14 cellular contexts compared by ENCODE assay signal in genomic region chr22:42072606-42073330, GRCh38. TPM values are rescaled to one million over a fixed set of nuclear protein-coding genes. Genes with fewer than 3 reads are reported as not detected.
DNase-seq lines count a peak whose midpoint lies in the region; ATAC-seq and TF ChIP-seq lines count a peak whose summit lies in the region.
"Had no signal": no experiment of that assay in that cellular context is flagged by ENCODE, and none has a peak within 500 bp of the region (broad histone marks: within the 10 kb centered on the region; RNA-seq: fewer than 3 reads in every experiment).

No MANE protein-coding gene starts in this region.

- H3K27me3 ChIP-seq in BLaER1 (peaks cover 19% of the 10 kb centered on the region; the same call in 1 of the 2 replicates), right atrium auricular region (no peaks in the 10 kb centered on the region)
- H3K27me3 ChIP-seq: esophagus squamous epithelium had no signal

- H3K36me3 Mint-ChIP-seq in activated CD8-positive, alpha-beta T cell treated with anti-CD3 and anti-CD28 coated beads, Interleukin-2, amount 10 ng/mL, durations not matched to agents 7 days and 5 days (ENCODE audit: low read depth) = peaks cover 7% of the 10 kb centered on the region

- peaks cover 39% of the 10 kb centered on the region for H3K4me1 Mint-ChIP-seq in activated CD8-positive, alpha-beta T cell treated with anti-CD3 and anti-CD28 coated beads, Interleukin-2, amount 10 ng/mL, durations not matched to agents 7 days and 5 days (ENCODE audit: low read depth)

- H4K20me1 ChIP-seq in BLaER1 = no peaks in the 10 kb centered on the region

- H3K36me3 ChIP-seq in BLaER1 (peaks cover 9% of the 10 kb centered on the region), right atrium auricular region (no peaks in the 10 kb centered on the region)

- H3K4me2 ChIP-seq in BLaER1 = peak overlapping the region; percentile 92
- H3K4me2 ChIP-seq: PC-9 had no signal

- H3K27me3 Mint-ChIP-seq in activated CD8-positive, alpha-beta T cell treated with anti-CD3 and anti-CD28 coated beads, Interleukin-2, amount 10 ng/mL, durations not matched to agents 7 days and 5 days (ENCODE audit: low read depth) = no peaks in the 10 kb centered on the region

- TF ChIP-seq CTCF in GM12874 (IDR thresholded peaks at IDR 0.05; ENCODE audit: insufficient read depth, low read depth, low read length) (0 out of 2 replicates have a peak, but pooled peaks have one; percentile 5), right atrium auricular region (IDR thresholded peaks at IDR 0.05) (no peak)

- H3K4me3 Mint-ChIP-seq in activated CD8-positive, alpha-beta T cell treated with anti-CD3 and anti-CD28 coated beads, Interleukin-2, amount 10 ng/mL, durations not matched to agents 7 days and 5 days = no peak overlapping the region

- H3K4me3 ChIP-seq in BLaER1 (no peak overlapping the region), right atrium auricular region (no peak overlapping the region)
- H3K4me3 ChIP-seq: PC-9 had no signal

- CTCF ChIA-PET in activated CD8-positive, alpha-beta T cell treated with anti-CD3 and anti-CD28 coated beads, Interleukin-2, amount 10 ng/mL, durations not matched to agents 7 days and 5 days (lab: Charles Lee) = no interaction called here

- H3K27ac Mint-ChIP-seq in activated CD8-positive, alpha-beta T cell treated with anti-CD3 and anti-CD28 coated beads, Interleukin-2, amount 10 ng/mL, durations not matched to agents 7 days and 5 days = peak overlapping the region; percentile 7

- POLR2A ChIA-PET in activated CD8-positive, alpha-beta T cell treated with anti-CD3 and anti-CD28 coated beads, Interleukin-2, amount 10 ng/mL, durations not matched to agents 7 days and 5 days (lab: Charles Lee) = no interaction called here

- no peaks in the 10 kb centered on the region for H3K9me3 ChIP-seq in BLaER1
- no peaks in the 10 kb centered on the region for H3K9me3 ChIP-seq in right atrium auricular region
- H3K9me3 ChIP-seq: esophagus squamous epithelium had no signal

- H3K9me3 Mint-ChIP-seq in activated CD8-positive, alpha-beta T cell treated with anti-CD3 and anti-CD28 coated beads, Interleukin-2, amount 10 ng/mL, durations not matched to agents 7 days and 5 days (ENCODE audit: insufficient read depth) = no peaks in the 10 kb centered on the region

- peaks cover 76% of the 10 kb centered on the region for H3K4me1 ChIP-seq in BLaER1
- H3K4me1 ChIP-seq in right atrium auricular region = peaks cover 0 to 48% of the 10 kb centered on the region in 2 donors

- DNase-seq in activated CD8-positive, alpha-beta T cell treated with anti-CD3 and anti-CD28 coated beads, Interleukin-2, amount 10 ng/mL, durations not matched to agents 7 days and 5 days = no peak
- DNase-seq in right atrium auricular region (ENCODE audit: low spot score) (no peak), AG08395 (ENCODE audit: low spot score) (no peak)
- no peak for DNase-seq in stimulated activated CD4-positive, alpha-beta T cell treated with anti-CD3 and anti-CD28 coated beads, Interleukin-2, amount 100 ng/mL, for 48 hours
- DNase-seq: anterior cingulate cortex; esophagus squamous epithelium; nucleus accumbens; PC-9; stimulated activated CD4-positive, alpha-beta T cell treated with anti-CD3 and anti-CD28 coated beads, Interleukin-2, amount 100 ng/mL, for 24 hours; substantia nigra had no signal

- H3K9ac ChIP-seq in BLaER1 = no peak overlapping the region

- no peak for ATAC-seq in activated CD8-positive, alpha-beta T cell treated with anti-CD3 and anti-CD28 coated beads, Interleukin-2, amount 10 ng/mL, durations not matched to agents 7 days and 5 days
- no peak for ATAC-seq in GM21619 (IDR thresholded peaks at IDR 0.05; ENCODE audit: unreplicated experiment)
- no peak for ATAC-seq in GM18498 (IDR thresholded peaks at IDR 0.05; ENCODE audit: unreplicated experiment)

- H3K27ac ChIP-seq in BLaER1 (no peak overlapping the region), right atrium auricular region (peak overlapping the region; percentile 29 to 41)
- H3K27ac ChIP-seq: PC-9 had no signal

RNA-seq across cellular contexts. Expression of gene PHETA2, which starts 1.3 kb away (rescaled TPM):
- total RNA-seq in activated CD8-positive, alpha-beta T cell treated with anti-CD3 and anti-CD28 coated beads, Interleukin-2, amount 10 ng/mL, durations not matched to agents 7 days and 5 days = 1 to 10 TPM; 1.6 to 1.9 TPM
- total RNA-seq in right atrium auricular region = 10 to 100 TPM in 1 of 2 donors, 1 to 10 TPM in 1; 6.5 to 12.7 TPM

RNA-seq across cellular contexts. Expression of gene NAGA, which starts 2.2 kb away (rescaled TPM):
- 10 to 100 TPM; 17.1 to 18.1 TPM for total RNA-seq in activated CD8-positive, alpha-beta T cell treated with anti-CD3 and anti-CD28 coated beads, Interleukin-2, amount 10 ng/mL, durations not matched to agents 7 days and 5 days
- 10 to 100 TPM; 19.1 to 21.7 TPM for total RNA-seq in right atrium auricular region

RNA-seq across cellular contexts. Expression of gene SMDT1, which starts 6.7 kb away (rescaled TPM):
- total RNA-seq in activated CD8-positive, alpha-beta T cell treated with anti-CD3 and anti-CD28 coated beads, Interleukin-2, amount 10 ng/mL, durations not matched to agents 7 days and 5 days = 10 to 100 TPM; 77.2 to 78.2 TPM
- 10 to 100 TPM in 1 of 2 donors, 1 to 10 TPM in 1; 9.6 to 11.9 TPM for total RNA-seq in right atrium auricular region

RNA-seq across cellular contexts. Expression of gene NDUFA6, which starts 17.8 kb away (rescaled TPM):
- 100 to 1,000 TPM in 1 of 2 experiments, 10 to 100 TPM in 1; 90.7 to 102 TPM for total RNA-seq in activated CD8-positive, alpha-beta T cell treated with anti-CD3 and anti-CD28 coated beads, Interleukin-2, amount 10 ng/mL, durations not matched to agents 7 days and 5 days
- 100 to 1,000 TPM; 143 to 185 TPM for total RNA-seq in right atrium auricular region

RNA-seq across cellular contexts. Expression of gene CYP2D6, which starts 57.8 kb away (rescaled TPM):
- total RNA-seq in activated CD8-positive, alpha-beta T cell treated with anti-CD3 and anti-CD28 coated beads, Interleukin-2, amount 10 ng/mL, durations not matched to agents 7 days and 5 days = 1 to 10 TPM; 2.9 to 3.6 TPM
- total RNA-seq in right atrium auricular region = not detected

Comparison
In these comparisons a context has a peak if more than half of its experiments do, and no peak if none do; other contexts are left out.
1. RNA of gene SMDT1, which starts 6.7 kb away (total RNA-seq): 77.2 to 78.2 TPM in activated CD8-positive, alpha-beta T cell treated with anti-CD3 and anti-CD28 coated beads, Interleukin-2, amount 10 ng/mL, durations not matched to agents 7 days and 5 days; 9.6 to 11.9 TPM in right atrium auricular region; every median in the first group is over 4 times any median in the second.